In genomic region chr9:92535940-92536850, GRCh38 we compare ENCODE assay signal across 10 cellular contexts. TPM values are rescaled to one million over a fixed set of nuclear protein-coding genes. Genes with fewer than 3 reads are reported as not detected.
DNase-seq lines count a peak whose midpoint lies in the region; ATAC-seq, FAIRE-seq and TF ChIP-seq lines count a peak whose summit lies in the region.
"Had no signal": no experiment of that assay in that cellular context is flagged by ENCODE, and none has a peak within 500 bp of the region (broad histone marks: within the 10 kb centered on the region; RNA-seq: fewer than 3 reads in every experiment).

Gene ECM2, minus strand, starts transcription at chr9:92535990. Its CDS starts 13,124 bp downstream, at chr9:92522866.

- no TSS peak for BruUV-seq in HepG2 (replicated peaks; lab: Mats Ljungman, UMichigan)

- no peak for FAIRE-seq in HepG2 (lab: Jason Lieb, UNC)

- no peaks in the 10 kb centered on the region for H4K20me1 ChIP-seq in HepG2 (ENCODE audit: insufficient read depth, low read length)

- H3K4me2 ChIP-seq in HepG2 (ENCODE audit: low read depth, low read length): peak within 1 kb of the TSS; percentile 49

- H3K36me3 Mint-ChIP-seq in immature natural killer cell: peaks cover 0 to 9% (median 5%) of the 10 kb centered on the region in 3 donors

- WGBS in HepG2 (ENCODE audit: low lambda C conversion rate): 66% methylated on average over 7 of the region's 7 CpGs
- 61 to 75% (median 66%) methylated on average over 7 of the region's 7 CpGs for WGBS in stomach, 5 donors

- H3K4me1 ChIP-seq in breast epithelium: no peaks in the 10 kb centered on the region
- peaks cover 36% of the 10 kb centered on the region for H3K4me1 ChIP-seq in HepG2 (ENCODE audit: insufficient read depth, low read length)
- H3K4me1 ChIP-seq in stomach: peaks cover 0 to 29% (median 4%) of the 10 kb centered on the region in 4 donors

- no peaks in the 10 kb centered on the region for H3K79me2 ChIP-seq in HepG2 (ENCODE audit: insufficient read depth, low read length)

- TF ChIP-seq EP300 in HepG2 (IDR thresholded peaks at IDR 0.05; ENCODE audit: low read depth in 2 of 2, low read length in 2 of 2) (no peak), HepG2 (CRISPR knock-in tag; IDR thresholded peaks at IDR 0.05; ENCODE audit: borderline replicate concordance) (no peak), stomach (IDR thresholded peaks at IDR 0.05) (no peak)

- H3K27ac ChIP-seq in breast epithelium (peak within 1 kb of the TSS; percentile 68 to 70), HepG2 (ENCODE audit: extremely low read length, insufficient read depth, low read length) (peak within 1 kb of the TSS; percentile 51), stomach (peak within 1 kb of the TSS in 4 of 5 donors; percentile 22 to 58 (median 46))

- no peak within 1 kb of the TSS for H3K4me3 Mint-ChIP-seq in immature natural killer cell

- H3K36me3 ChIP-seq in breast epithelium (no peaks in the 10 kb centered on the region), HepG2 (replicated peaks in 1 of 2; ENCODE audit: control insufficient read depth in 1 of 2, insufficient read depth in 2 of 2, low read length in 2 of 2) (no peaks in the 10 kb centered on the region), stomach (no peaks in the 10 kb centered on the region)

- H3K27me3 ChIP-seq in breast epithelium (no peaks in the 10 kb centered on the region), HepG2 (ENCODE audit: control insufficient read depth in 1 of 2, insufficient read depth in 2 of 2, low read length in 2 of 2) (no peaks in the 10 kb centered on the region), stomach (no peaks in the 10 kb centered on the region)

- peaks cover 0 to 2% (median 0%) of the 10 kb centered on the region in 3 donors for H3K27me3 Mint-ChIP-seq in immature natural killer cell (ENCODE audit: low read depth in 3 of 3)

- H3K4me1 Mint-ChIP-seq in immature natural killer cell: no peaks in the 10 kb centered on the region

- TF ChIP-seq POLR2A in breast epithelium (IDR thresholded peaks at IDR 0.05) (no peak), HepG2 (IDR thresholded peaks at IDR 0.05; ENCODE audit: insufficient read depth in 1 of 2, low read depth in 2 of 2, low read length in 2 of 2) (no peak), stomach (IDR thresholded peaks at IDR 0.05) (no peak)

- intact Hi-C loops in breast epithelium (cut with DNase I; ENCODE audit: low total_unique reads) (no loop called here), HepG2 (cut with micrococcal nuclease; ENCODE audit: unreplicated experiment) (no loop called here), stomach (cut with DNase I; ENCODE audit: low total_unique reads) (no loop called here), left colon (cut with DNase I, micrococcal nuclease) (no loop called here)

- TF ChIP-seq CTCF in GM12875 (IDR thresholded peaks at IDR 0.05; ENCODE audit: borderline replicate concordance, insufficient read depth, low read depth, low read length): no peak
- no peak for TF ChIP-seq CTCF in breast epithelium (IDR thresholded peaks at IDR 0.05)
- no peak for TF ChIP-seq CTCF in HepG2 (CRISPR knock-in tag; IDR thresholded peaks at IDR 0.05)
- TF ChIP-seq CTCF in stomach (IDR thresholded peaks at IDR 0.05): no peak

- H3K9ac ChIP-seq in HepG2 (ENCODE audit: insufficient read depth, low read depth, low read length): no peak within 1 kb of the TSS

- no peak within 1 kb of the TSS for H3K27ac Mint-ChIP-seq in immature natural killer cell

- peaks cover 0 to 2% (median 0%) of the 10 kb centered on the region in 6 donors for H3K9me3 Mint-ChIP-seq in immature natural killer cell

- ATAC-seq in HepG2: no peak
- no peak for ATAC-seq in GM21619 (IDR thresholded peaks at IDR 0.05; ENCODE audit: unreplicated experiment)
- ATAC-seq in left colon: no peak

- H2AFZ ChIP-seq in HepG2 (ENCODE audit: low read length): peak within 1 kb of the TSS; percentile 42

- POLR2A ChIA-PET in HepG2 (lab: Yijun Ruan, JAX): no interaction called here

- H3K9me3 ChIP-seq in breast epithelium: peaks cover 0 to 4% of the 10 kb centered on the region in 2 donors
- no peaks in the 10 kb centered on the region for H3K9me3 ChIP-seq in HepG2 (ENCODE audit: low read length)
- no peaks in the 10 kb centered on the region for H3K9me3 ChIP-seq in stomach

- in situ Hi-C loops in HepG2 (cut with HindIII; ENCODE audit: extremely low pct_ligation_motif_present, low pct_unique_long_range_greater_than_20kb): no loop called here

- CTCF ChIA-PET in HepG2 (lab: Yijun Ruan, JAX; ENCODE audit: low intra/inter-chr PET ratio, low total read pairs): no interaction called here

- TF ChIP-seq RAD21 in HepG2 (CRISPR knock-in tag; IDR thresholded peaks at IDR 0.05): no peak

- DNase-seq in breast epithelium (ENCODE audit: low spot score in 2 of 2): no peak
- no peak for DNase-seq in HepG2 (ENCODE audit: low spot score)
- DNase-seq in stomach: no peak
- DNase-seq in left colon: no peak
- DNase-seq in NCI-H2227 treated with DMSO at 0.1 percent for 48 hours (lab: John Stamatoyannopoulos, UW): no peak
- no peak for DNase-seq in immature natural killer cell
- DNase-seq: activated naive CD4-positive, alpha-beta T cell treated with anti-CD3 and anti-CD28 coated beads, Interleukin-2, amount 50 U/mL, for 16 hours had no signal

- H3K4me3 ChIP-seq in GM12875 (ENCODE audit: low read depth, low read length): peak within 1 kb of the TSS; percentile 24
- peak within 1 kb of the TSS; percentile 33 to 57 (median 40) for H3K4me3 ChIP-seq in breast epithelium
- H3K4me3 ChIP-seq in HepG2 (replicated peaks in 1 of 3; ENCODE audit: insufficient read depth in 1 of 3, low read depth in 2 of 3, low read length in 3 of 3): peak within 1 kb of the TSS in 1 of 3 experiments; percentile 21; a peak in 2 of 6 replicates
- H3K4me3 ChIP-seq in stomach: peak within 1 kb of the TSS in 3 of 4 donors; percentile 6 to 28 (median 19)

TF ChIP-seq in HepG2, 621 proteins besides CTCF, POLR2A, EP300 and RAD21:
- TF ChIP-seq ARHGAP35 (CRISPR knock-in tag; IDR thresholded peaks at IDR 0.05; ENCODE audit: borderline replicate concordance): no peak
- TF ChIP-seq, protein P1, sequence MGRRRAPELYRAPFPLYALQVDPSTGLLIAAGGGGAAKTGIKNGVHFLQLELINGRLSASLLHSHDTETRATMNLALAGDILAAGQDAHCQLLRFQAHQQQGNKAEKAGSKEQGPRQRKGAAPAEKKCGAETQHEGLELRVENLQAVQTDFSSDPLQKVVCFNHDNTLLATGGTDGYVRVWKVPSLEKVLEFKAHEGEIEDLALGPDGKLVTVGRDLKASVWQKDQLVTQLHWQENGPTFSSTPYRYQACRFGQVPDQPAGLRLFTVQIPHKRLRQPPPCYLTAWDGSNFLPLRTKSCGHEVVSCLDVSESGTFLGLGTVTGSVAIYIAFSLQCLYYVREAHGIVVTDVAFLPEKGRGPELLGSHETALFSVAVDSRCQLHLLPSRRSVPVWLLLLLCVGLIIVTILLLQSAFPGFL (CRISPR knock-in tag; IDR thresholded peaks at IDR 0.05): no peak
- TF ChIP-seq ZNF562 (CRISPR knock-in tag; IDR thresholded peaks at IDR 0.05; ENCODE audit: borderline replicate concordance): no peak
- no peak for TF ChIP-seq SRSF9 (IDR thresholded peaks at IDR 0.05; ENCODE audit: borderline replicate concordance, insufficient read depth, low read depth, low read length, poor library complexity, severe bottlenecking)
- TF ChIP-seq HNF4A (CRISPR knock-in tag; IDR thresholded peaks at IDR 0.05): peak; percentile 37; the same call in 1 of the 2 replicates
- TF ChIP-seq HOXA5 (CRISPR knock-in tag; IDR thresholded peaks at IDR 0.05): no peak
TF ChIP-seq in HepG2: peak in this region for 1.

RNA-seq across cellular contexts. Expression of gene ECM2, which starts in this region (rescaled TPM):
- total RNA-seq in breast epithelium (10 to 100 TPM; 13.8 to 92.2 (median 25.5) TPM), HepG2 (2016; rRNA removed; fragmentation: Illumina TruSeq; extraction: Trizol) (not detected in 2 replicates), stomach (10 to 100 TPM in 1 of 5 donors, 1 to 10 TPM in 1, under 1 TPM in 1, not detected in 2; 0.14 to 22.6 (median 1.2) TPM), left colon (1 to 10 TPM; 1.1 to 2.9 TPM)
- total RNA-seq in HepG2 (2016; cell fraction: cytosol; rRNA removed; fragmentation: Illumina TruSeq; extraction: Trizol; ENCODE audit: low read depth): not detected in 2 replicates
- 0.13 TPM in 1 of 2 replicates, not detected in the other for total RNA-seq in HepG2 (2016; cell fraction: insoluble cytoplasmic fraction; rRNA removed; fragmentation: Illumina TruSeq; extraction: Trizol)
- not detected in 2 replicates for total RNA-seq in HepG2 (2016; cell fraction: membrane; rRNA removed; fragmentation: Illumina TruSeq; extraction: Trizol)
- total RNA-seq in HepG2 (2016; cell fraction: nucleus; rRNA removed; fragmentation: Illumina TruSeq; extraction: Trizol): not detected in 2 replicates
- polyA plus RNA-seq in HepG2 (2011; rRNA removed) (0.37 and 0.67 TPM in 2 replicates), stomach (1 to 10 TPM in 1 of 3 donors, under 1 TPM in 2; 0.37 to 1.2 (median 0.90) TPM), immature natural killer cell (under 1 TPM in 1 of 3 donors, not detected in 2; 0.16 TPM)
- 0.16 and 0.40 TPM in 2 replicates for polyA plus RNA-seq in HepG2 (2011; cell fraction: cytosol; rRNA removed)
- polyA plus RNA-seq in HepG2 (2011; cell fraction: nucleus; rRNA removed): 0.26 and 0.42 TPM in 2 replicates
- polyA plus RNA-seq in HepG2 (2012): 3.1 and 10.1 TPM in 2 replicates
- polyA plus RNA-seq in HepG2 (2016; cell fraction: cytosol; fragmentation: Illumina TruSeq; extraction: Trizol; ENCODE audit: low read depth): not detected in 2 replicates
- not detected in 2 replicates for polyA plus RNA-seq in HepG2 (2016; cell fraction: insoluble cytoplasmic fraction; fragmentation: Illumina TruSeq; extraction: Trizol; ENCODE audit: low read depth)
- not detected in 2 replicates for polyA plus RNA-seq in HepG2 (2016; cell fraction: membrane; fragmentation: Illumina TruSeq; extraction: Trizol; ENCODE audit: low read depth)
- not detected in 2 replicates for polyA plus RNA-seq in HepG2 (2016; cell fraction: nucleus; fragmentation: Illumina TruSeq; extraction: Trizol; ENCODE audit: insufficient read depth, low read depth)
- 0.26 and 0.58 TPM in 2 replicates for polyA minus RNA-seq in HepG2 (2011; rRNA and poly(A)+ RNA removed; ENCODE audit: low replicate concordance)
- polyA minus RNA-seq in HepG2 (2011; cell fraction: cytosol; rRNA and poly(A)+ RNA removed): 0.30 TPM in 1 of 2 replicates, not detected in the other
- 0.37 and 0.64 TPM in 2 replicates for polyA minus RNA-seq in HepG2 (2011; cell fraction: nucleus; rRNA and poly(A)+ RNA removed)
- total RNA-seq: kidney epithelial cell had no signal
